16 cellular contexts compared by ENCODE assay signal in genomic region chr22:28607710-28608109, GRCh38.
"Had no signal": no experiment of that assay in that cellular context is flagged by ENCODE, and none has a peak within 500 bp of the region (broad histone marks: within the 10 kb centered on the region; RNA-seq: fewer than 3 reads in every experiment).

No MANE protein-coding gene starts in this region.

- H3K27ac Mint-ChIP-seq: activated CD4-positive, alpha-beta memory T cell treated with anti-CD3 and anti-CD28 coated beads for 36 hours; activated T-cell treated with anti-CD3 and anti-CD28 coated beads, Interleukin-2, amount 50 U/mL, for 72 hours; immature natural killer cell; natural killer cell treated with Interleukin-12 subunit alpha and Interleukin-12 subunit beta and Interleukin-15 and Interleukin-18, amount 100 ng/mL, for 72 hours; stimulated activated naive CD8-positive, alpha-beta T cell treated with anti-CD3 and anti-CD28 coated beads, Interleukin-15, amount 100 ng/mL, for 72 hours; T-cell had no signal

- H3K4me1 Mint-ChIP-seq: immature natural killer cell; stimulated activated naive CD8-positive, alpha-beta T cell treated with anti-CD3 and anti-CD28 coated beads, Interleukin-15, amount 100 ng/mL, for 72 hours; T-cell had no signal

- H3K9me3 Mint-ChIP-seq: activated CD4-positive, alpha-beta memory T cell treated with anti-CD3 and anti-CD28 coated beads for 36 hours; immature natural killer cell; natural killer cell treated with Interleukin-12 subunit alpha and Interleukin-12 subunit beta and Interleukin-15 and Interleukin-18, amount 100 ng/mL, for 72 hours; stimulated activated naive CD8-positive, alpha-beta T cell treated with anti-CD3 and anti-CD28 coated beads, Interleukin-15, amount 100 ng/mL, for 72 hours; T-cell had no signal

- H3K27ac ChIP-seq: VCaP had no signal

- DNase-seq: activated CD4-positive, alpha-beta memory T cell treated with anti-CD3 and anti-CD28 coated beads for 36 hours; activated gamma-delta T cell treated with Interleukin-2 at 50 U/mL for 16 hours; activated T-cell treated with anti-CD3 and anti-CD28 coated beads, Interleukin-2, amount 50 U/mL, for 72 hours; effector CD8-positive, alpha-beta T cell; immature natural killer cell; mucosa of descending colon; stimulated activated CD4-positive, alpha-beta T cell treated with anti-CD3 and anti-CD28 coated beads, Interleukin-15, amount 100 ng/mL, for 24 hours; stimulated activated CD4-positive, alpha-beta T cell treated with anti-CD3 and anti-CD28 coated beads, Interleukin-4, amount 100 ng/mL, for 4 hours; stimulated activated naive CD8-positive, alpha-beta T cell treated with anti-CD3 and anti-CD28 coated beads, Interleukin-15, amount 100 ng/mL, for 72 hours; T-cell; T1000; tibial artery had no signal

- H3K27me3 ChIP-seq: tibial artery had no signal

- H3K36me3 ChIP-seq: tibial artery had no signal

- ATAC-seq: activated T-cell treated with anti-CD3 and anti-CD28 coated beads, Interleukin-2, amount 50 U/mL, for 72 hours; mucosa of descending colon; natural killer cell treated with Interleukin-12 subunit alpha and Interleukin-12 subunit beta and Interleukin-15 and Interleukin-18, amount 100 ng/mL, for 72 hours; stimulated activated naive CD8-positive, alpha-beta T cell treated with anti-CD3 and anti-CD28 coated beads, Interleukin-15, amount 100 ng/mL, for 72 hours; T-cell had no signal

- H3K4me3 Mint-ChIP-seq: activated CD4-positive, alpha-beta memory T cell treated with anti-CD3 and anti-CD28 coated beads for 36 hours; activated T-cell treated with anti-CD3 and anti-CD28 coated beads, Interleukin-2, amount 50 U/mL, for 72 hours; immature natural killer cell; natural killer cell treated with Interleukin-12 subunit alpha and Interleukin-12 subunit beta and Interleukin-15 and Interleukin-18, amount 100 ng/mL, for 72 hours; stimulated activated naive CD8-positive, alpha-beta T cell treated with anti-CD3 and anti-CD28 coated beads, Interleukin-15, amount 100 ng/mL, for 72 hours; T-cell had no signal

- H3K36me3 Mint-ChIP-seq: activated CD4-positive, alpha-beta memory T cell treated with anti-CD3 and anti-CD28 coated beads for 36 hours; immature natural killer cell; natural killer cell treated with Interleukin-12 subunit alpha and Interleukin-12 subunit beta and Interleukin-15 and Interleukin-18, amount 100 ng/mL, for 72 hours; T-cell had no signal

- H3K9me3 ChIP-seq: mucosa of descending colon, tibial artery had no signal

- H3K4me3 ChIP-seq: coronary artery, lung, mucosa of descending colon, tibial artery had no signal
